ENCODE assay signal across 1 cellular context in the genomic region with DNA sequence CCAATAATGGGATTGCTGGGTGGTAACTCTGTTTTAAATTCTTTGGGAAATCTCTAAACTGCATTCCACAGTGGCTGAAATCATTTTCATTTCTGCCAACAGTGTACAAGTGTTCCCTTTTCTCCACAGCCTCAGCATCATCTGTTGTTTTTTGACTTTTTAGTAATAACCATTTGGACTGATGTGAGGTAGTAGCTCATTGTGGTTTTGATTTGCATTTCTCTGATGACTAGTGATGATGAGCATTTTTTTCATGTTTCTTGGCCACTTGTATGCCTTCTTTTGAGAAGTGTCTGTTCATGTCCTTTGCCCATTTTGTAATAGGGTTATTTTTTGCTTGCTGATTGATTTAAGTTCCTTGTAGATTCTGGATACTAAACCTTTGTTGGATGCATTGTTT.
TF ChIP-seq lines count a peak whose summit lies in the region.

No MANE protein-coding gene starts in this region.

TF ChIP-seq in IMR-90, 13 proteins besides CTCF, POLR2A, EP300 and RAD21 (continued from another document):
- TF ChIP-seq, protein P1, sequence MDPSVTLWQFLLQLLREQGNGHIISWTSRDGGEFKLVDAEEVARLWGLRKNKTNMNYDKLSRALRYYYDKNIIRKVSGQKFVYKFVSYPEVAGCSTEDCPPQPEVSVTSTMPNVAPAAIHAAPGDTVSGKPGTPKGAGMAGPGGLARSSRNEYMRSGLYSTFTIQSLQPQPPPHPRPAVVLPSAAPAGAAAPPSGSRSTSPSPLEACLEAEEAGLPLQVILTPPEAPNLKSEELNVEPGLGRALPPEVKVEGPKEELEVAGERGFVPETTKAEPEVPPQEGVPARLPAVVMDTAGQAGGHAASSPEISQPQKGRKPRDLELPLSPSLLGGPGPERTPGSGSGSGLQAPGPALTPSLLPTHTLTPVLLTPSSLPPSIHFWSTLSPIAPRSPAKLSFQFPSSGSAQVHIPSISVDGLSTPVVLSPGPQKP (IDR thresholded peaks at IDR 0.05; ENCODE audit: borderline replicate concordance, low read depth, low read length) = no peak
- TF ChIP-seq CHD1 (IDR thresholded peaks at IDR 0.05; ENCODE audit: low read depth, low read length) = no peak
- TF ChIP-seq FOS (IDR thresholded peaks at IDR 0.05; ENCODE audit: low read depth, low read length) = no peak
- no peak for TF ChIP-seq RCOR1 (IDR thresholded peaks at IDR 0.05; ENCODE audit: insufficient replicate concordance, low read length)
TF ChIP-seq in IMR-90: peak in this region for 0.
